9 cellular contexts compared by ENCODE assay signal in genomic region chr7:55409474-55410225, GRCh38. TPM values are rescaled to one million over a fixed set of nuclear protein-coding genes. Genes with fewer than 3 reads are reported as not detected.
DNase-seq lines count a peak whose midpoint lies in the region; ATAC-seq, FAIRE-seq and TF ChIP-seq lines count a peak whose summit lies in the region.
"Had no signal": no experiment of that assay in that cellular context is flagged by ENCODE, and none has a peak within 500 bp of the region (broad histone marks: within the 10 kb centered on the region; RNA-seq: fewer than 3 reads in every experiment).

No MANE protein-coding gene starts in this region.

- TF ChIP-seq CTCF in MCF 10A (IDR thresholded peaks at IDR 0.05; ENCODE audit: unreplicated experiment) (no peak), astrocyte (IDR thresholded peaks at IDR 0.05; ENCODE audit: insufficient read depth, low read depth, low read length) (no peak), transverse colon (IDR thresholded peaks at IDR 0.05) (peak in 1 of 5 experiments; percentile 24), left ventricle myocardium inferior (IDR thresholded peaks at IDR 0.05; ENCODE audit: borderline replicate concordance) (no peak)

- DNase-seq in T47D (ENCODE audit: low read depth in 1 of 2, low spot score in 1 of 2) (peak; percentile 33 to 47), MCF 10A (ENCODE audit: unreplicated experiment) (no peak), astrocyte (ENCODE audit: low read depth) (no peak), transverse colon (no peak), nucleus accumbens (lab: John Stamatoyannopoulos, UW) (no peak), left ventricle myocardium inferior (no peak), activated T-cell treated with anti-CD3 and anti-CD28 coated beads for 4 hours (no peak)

- in situ Hi-C loops in T47D (cut with HindIII; ENCODE audit: low pct_unique_long_range_greater_than_20kb, low sequenced_read_pairs) (no loop called here), transverse colon (cut with MboI; ENCODE audit: low pct_ligation_motif_present in 1 of 4, low pct_unique_long_range_greater_than_20kb in 1 of 4, low sequenced_read_pairs in 3 of 4) (loop anchor here (5.0 to 25.0 kb wide), 5 partner anchors 122 to 647 kb away; partner anchors contain the start of gene SEC61G (in 2 of the 4))

- no peak overlapping the region for H3K9ac ChIP-seq in astrocyte (ENCODE audit: low read length)

- no peaks in the 10 kb centered on the region for H4K20me1 ChIP-seq in astrocyte (ENCODE audit: insufficient read depth, low read length)

- 41 to 55% methylated on average over 3 of the region's 3 CpGs for WGBS in transverse colon (ENCODE audit: low coverage in 1 of 2), 2 donors

- H3K4me3 Mint-ChIP-seq in MCF 10A (ENCODE audit: unreplicated experiment), result no peak overlapping the region
- H3K4me3 Mint-ChIP-seq in astrocyte (ENCODE audit: unreplicated experiment), result no peak overlapping the region
- H3K4me3 Mint-ChIP-seq: activated naive CD4-positive, alpha-beta T cell treated with anti-CD3 and anti-CD28 coated beads, Interleukin-2, amount 50 U/mL, for 24 hours had no signal

- TF ChIP-seq POLR2A in transverse colon (IDR thresholded peaks at IDR 0.05), result no peak

- H3K9me3 Mint-ChIP-seq in MCF 10A (ENCODE audit: unreplicated experiment), result no peaks in the 10 kb centered on the region
- no peaks in the 10 kb centered on the region for H3K9me3 Mint-ChIP-seq in astrocyte (ENCODE audit: unreplicated experiment)
- H3K9me3 Mint-ChIP-seq: activated naive CD4-positive, alpha-beta T cell treated with anti-CD3 and anti-CD28 coated beads, Interleukin-2, amount 50 U/mL, for 24 hours had no signal

- TF ChIP-seq EP300 in transverse colon (IDR thresholded peaks at IDR 0.05; ENCODE audit: low read depth), result no peak

- H3K4me1 Mint-ChIP-seq in MCF 10A (ENCODE audit: insufficient read depth, unreplicated experiment) (no peaks in the 10 kb centered on the region), astrocyte (ENCODE audit: low read depth, unreplicated experiment) (no peaks in the 10 kb centered on the region)
- H3K4me1 Mint-ChIP-seq: activated naive CD4-positive, alpha-beta T cell treated with anti-CD3 and anti-CD28 coated beads, Interleukin-2, amount 50 U/mL, for 24 hours had no signal

- POLR2A ChIA-PET in MCF 10A (lab: Yijun Ruan, JAX), result interaction anchor here (0.7 to 1.0 kb wide), 3 partner anchors 10 to 108 kb away, joined by 3 read pairs; no protein-coding TSS in a partner anchor

- H3K79me2 ChIP-seq in astrocyte (ENCODE audit: insufficient read depth, low read length), result no peaks in the 10 kb centered on the region

- CTCF ChIA-PET in MCF 10A (lab: Yijun Ruan, JAX), result interaction anchor here (0.7 to 3.6 kb wide), 8 partner anchors 10 to 199 kb away, joined by 3 to 22 read pairs (median 4); no protein-coding TSS in a partner anchor

- no peaks in the 10 kb centered on the region for H3K4me1 ChIP-seq in astrocyte (ENCODE audit: insufficient read depth, low read length)
- peaks cover 0 to 15% (median 3%) of the 10 kb centered on the region in 4 donors for H3K4me1 ChIP-seq in transverse colon
- H3K4me1 ChIP-seq in left ventricle myocardium inferior, result no peaks in the 10 kb centered on the region

- H2AFZ ChIP-seq in astrocyte (ENCODE audit: low read depth, low read length), result no peak overlapping the region

- H3K27ac Mint-ChIP-seq in MCF 10A (ENCODE audit: low read depth, unreplicated experiment) (no peak overlapping the region), astrocyte (ENCODE audit: unreplicated experiment) (no peak overlapping the region)
- H3K27ac Mint-ChIP-seq: activated naive CD4-positive, alpha-beta T cell treated with anti-CD3 and anti-CD28 coated beads, Interleukin-2, amount 50 U/mL, for 24 hours had no signal

- H3K27ac ChIP-seq in astrocyte (ENCODE audit: low read depth, low read length), result no peak overlapping the region
- H3K27ac ChIP-seq in transverse colon, result peak overlapping the region; percentile 43 to 73 (median 52)
- H3K27ac ChIP-seq in left ventricle myocardium inferior (replicated peaks), result no peak overlapping the region

- H3K36me3 Mint-ChIP-seq in MCF 10A (ENCODE audit: insufficient read depth, unreplicated experiment) (peaks cover 8% of the 10 kb centered on the region), astrocyte (ENCODE audit: low read depth, unreplicated experiment) (peaks cover 10% of the 10 kb centered on the region)

- FAIRE-seq in astrocyte (lab: Jason Lieb, UNC), result peak; percentile 29

- no peak overlapping the region for H3K4me2 ChIP-seq in astrocyte (ENCODE audit: low read length)

- BruUV-seq in MCF 10A (replicated peaks; lab: Mats Ljungman, UMichigan), result no TSS peak

- H3K27me3 Mint-ChIP-seq in MCF 10A (ENCODE audit: insufficient read depth, unreplicated experiment) (no peaks in the 10 kb centered on the region), astrocyte (ENCODE audit: low read depth, unreplicated experiment) (no peaks in the 10 kb centered on the region)
- H3K27me3 Mint-ChIP-seq: activated naive CD4-positive, alpha-beta T cell treated with anti-CD3 and anti-CD28 coated beads, Interleukin-2, amount 50 U/mL, for 24 hours had no signal

- H3K9me3 ChIP-seq in astrocyte (ENCODE audit: insufficient read depth, low read depth, low read length) (no peaks in the 10 kb centered on the region), transverse colon (no peaks in the 10 kb centered on the region), left ventricle myocardium inferior (replicated peaks) (no peaks in the 10 kb centered on the region)

- peaks cover 2% of the 10 kb centered on the region for H3K36me3 ChIP-seq in astrocyte (ENCODE audit: insufficient read depth, low read length)
- no peaks in the 10 kb centered on the region for H3K36me3 ChIP-seq in transverse colon
- peaks cover 42% of the 10 kb centered on the region for H3K36me3 ChIP-seq in left ventricle myocardium inferior

- no peaks in the 10 kb centered on the region for H3K27me3 ChIP-seq in astrocyte (ENCODE audit: insufficient read depth, low read length)
- H3K27me3 ChIP-seq in transverse colon, result no peaks in the 10 kb centered on the region
- no peaks in the 10 kb centered on the region for H3K27me3 ChIP-seq in left ventricle myocardium inferior (ENCODE audit: low read depth)

- intact Hi-C loops in MCF 10A (cut with micrococcal nuclease) (no loop called here), transverse colon (cut with DNase I; ENCODE audit: low total_unique reads) (no loop called here), left ventricle myocardium inferior (cut with micrococcal nuclease) (no loop called here)

- ATAC-seq in HG03558 (IDR thresholded peaks at IDR 0.05; ENCODE audit: extremely low read depth, unreplicated experiment), result peak; percentile 46

- H3K4me3 ChIP-seq in astrocyte (ENCODE audit: insufficient read depth, low read depth, low read length) (no peak overlapping the region), transverse colon (peak overlapping the region in 1 of 4 donors; percentile 23), left ventricle myocardium inferior (no peak overlapping the region)

RNA-seq across cellular contexts. Expression of gene LANCL2, which starts 44.5 kb away (rescaled TPM):
- total RNA-seq in MCF 10A (2022), result 9.6 and 14.3 TPM in 2 replicates
- total RNA-seq in astrocyte, result 35.6 and 35.9 TPM in 2 replicates
- total RNA-seq in transverse colon, result 10 to 100 TPM in 3 of 4 donors, 1 to 10 TPM in 1; 6.4 to 27.0 (median 15.6) TPM
- total RNA-seq in left ventricle myocardium inferior, result 7.9 TPM

Comparison
In these comparisons a context has a peak if more than half of its experiments do, and no peak if none do; other contexts are left out.
1. DNase-seq: peak in T47D (2 of 2); none in MCF 10A (single experiment), astrocyte (single experiment), transverse colon (single experiment), nucleus accumbens (0 of 56), left ventricle myocardium inferior (single experiment) and activated T-cell treated with anti-CD3 and anti-CD28 coated beads for 4 hours (single experiment).
2. H3K27ac ChIP-seq: peak in transverse colon (4 of 4); none in astrocyte (single experiment) and left ventricle myocardium inferior (single experiment).